Comparison of ENCODE assay signal across 8 cellular contexts in the genomic region with DNA sequence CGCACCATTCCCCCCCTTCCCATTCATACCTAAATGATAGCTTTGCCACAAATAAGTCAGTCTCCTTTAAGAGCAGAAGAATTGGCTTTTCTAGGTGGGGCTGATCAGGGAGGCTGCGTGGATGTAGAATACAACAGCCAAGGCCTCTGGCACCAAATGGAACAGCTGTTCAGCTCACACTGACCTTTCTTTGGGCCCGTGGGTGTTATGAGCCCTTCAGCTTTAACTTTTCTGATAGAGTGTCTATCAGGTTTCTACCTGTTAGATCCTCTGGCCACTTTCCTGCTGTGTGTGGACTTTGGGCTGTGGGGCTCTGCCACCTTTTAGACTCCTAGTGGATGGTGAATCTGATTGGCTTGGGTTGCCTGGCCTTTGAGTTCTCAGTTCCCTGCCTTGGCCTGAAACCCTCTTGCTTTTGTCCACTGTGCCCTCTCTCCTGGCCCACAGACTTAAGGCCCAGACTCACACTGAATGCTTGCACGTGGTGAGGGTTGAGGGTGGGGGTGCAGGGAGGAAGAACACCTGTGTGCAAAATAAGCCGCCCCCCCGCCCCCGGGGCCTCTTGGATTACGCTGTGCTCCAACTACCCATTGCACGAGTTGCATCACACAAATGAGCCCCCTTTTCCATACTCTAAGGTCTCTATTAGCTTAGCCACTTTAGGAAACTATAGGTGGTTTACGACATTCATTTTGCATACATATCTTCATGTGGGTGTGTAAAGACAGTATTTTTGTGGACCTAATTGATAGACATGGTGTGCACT. TPM values are rescaled to one million over a fixed set of nuclear protein-coding genes. Genes with fewer than 3 reads are reported as not detected.
DNase-seq lines count a peak whose midpoint lies in the region.

No MANE protein-coding gene starts in this region.

- peak; percentile 18 to 28 for DNase-seq in activated CD4-positive, alpha-beta T cell treated with anti-CD3 and anti-CD28 coated beads for 24 hours (ENCODE audit: low read depth in 2 of 2)
- no peak for DNase-seq in activated CD4-positive, alpha-beta T cell treated with anti-CD3 and anti-CD28 coated beads for 1 hour
- DNase-seq in UCSD-AML1 (lab: John Stamatoyannopoulos, UW; ENCODE audit: unreplicated experiment): peak; percentile 37
- DNase-seq in mucosa of gallbladder (ENCODE audit: low spot score): peak; percentile 49
- peak in 24 of 49 donors; percentile 1 to 54 (median 20) for DNase-seq in substantia nigra (lab: John Stamatoyannopoulos, UW)
- no peak for DNase-seq in NCI-H748 treated with DMSO at 0.1 percent for 48 hours (lab: John Stamatoyannopoulos, UW)
- DNase-seq in mesenteric fat pad (ENCODE audit: low spot score): no peak

- H3K4me3 Mint-ChIP-seq in dendritic cell treated with granulocyte-macrophage colony-stimulating factor and Interleukin-4, amounts not matched to agents 40 ng/mL and 50 ng/mL, for 4 days: peak overlapping the region; percentile 87

- H3K9me3 Mint-ChIP-seq in dendritic cell treated with granulocyte-macrophage colony-stimulating factor and Interleukin-4, amounts not matched to agents 40 ng/mL and 50 ng/mL, for 4 days: no peaks in the 10 kb centered on the region

- H3K27me3 Mint-ChIP-seq in dendritic cell treated with granulocyte-macrophage colony-stimulating factor and Interleukin-4, amounts not matched to agents 40 ng/mL and 50 ng/mL, for 4 days: no peaks in the 10 kb centered on the region

- peak overlapping the region; percentile 84 for H3K27ac Mint-ChIP-seq in dendritic cell treated with granulocyte-macrophage colony-stimulating factor and Interleukin-4, amounts not matched to agents 40 ng/mL and 50 ng/mL, for 4 days

- peak overlapping the region; percentile 86 for H3K27ac ChIP-seq in substantia nigra (ENCODE audit: low read depth, low read length, poor library complexity, severe bottlenecking)

- H3K4me1 Mint-ChIP-seq in dendritic cell treated with granulocyte-macrophage colony-stimulating factor and Interleukin-4, amounts not matched to agents 40 ng/mL and 50 ng/mL, for 4 days (ENCODE audit: low read depth): peaks cover 31% of the 10 kb centered on the region

- intact Hi-C loops in dendritic cell treated with granulocyte-macrophage colony-stimulating factor and Interleukin-4, amounts not matched to agents 40 ng/mL and 50 ng/mL, for 4 days (cut with micrococcal nuclease): no loop called here

- H3K36me3 Mint-ChIP-seq in dendritic cell treated with granulocyte-macrophage colony-stimulating factor and Interleukin-4, amounts not matched to agents 40 ng/mL and 50 ng/mL, for 4 days (ENCODE audit: low read depth): no peaks in the 10 kb centered on the region

RNA-seq across cellular contexts. Expression of a gene that starts 1.3 kb away (rescaled TPM):
- total RNA-seq in mucosa of gallbladder (15.9 TPM), mesenteric fat pad (13.1 TPM)

Comparison
In these comparisons a context has a peak if more than half of its experiments do, and no peak if none do; other contexts are left out.
1. DNase-seq: peak in activated CD4-positive, alpha-beta T cell treated with anti-CD3 and anti-CD28 coated beads for 24 hours (2 of 2), UCSD-AML1 (single experiment) and mucosa of gallbladder (single experiment); none in activated CD4-positive, alpha-beta T cell treated with anti-CD3 and anti-CD28 coated beads for 1 hour (single experiment), NCI-H748 treated with DMSO at 0.1 percent for 48 hours (single experiment) and mesenteric fat pad (single experiment).